ENCODE assay signal across 19 cellular contexts in genomic region chr17:81524865-81525159, GRCh38. TPM values are rescaled to one million over a fixed set of nuclear protein-coding genes. Genes with fewer than 3 reads are reported as not detected.
A peak's percentile ranks its signal among the peaks of the same experiment; 100 is the strongest.
DNase-seq lines count a peak whose midpoint lies in the region; ATAC-seq and TF ChIP-seq lines count a peak whose summit lies in the region.
"Had no signal": no experiment of that assay in that cellular context is flagged by ENCODE, and none has a peak within 500 bp of the region (broad histone marks: within the 10 kb centered on the region; RNA-seq: fewer than 3 reads in every experiment).

No MANE protein-coding gene starts in this region.

- intact Hi-C loops in Right ventricle myocardium inferior (cut with DNase I) (no loop called here), Caco-2 (cut with micrococcal nuclease; ENCODE audit: unreplicated experiment) (no loop called here)

- no peaks in the 10 kb centered on the region for H3K9me3 Mint-ChIP-seq in Caco-2 (ENCODE audit: unreplicated experiment)
- no peaks in the 10 kb centered on the region for H3K9me3 Mint-ChIP-seq in neural progenitor cell
- no peaks in the 10 kb centered on the region for H3K9me3 Mint-ChIP-seq in chondrocyte (ENCODE audit: low read depth)
- H3K9me3 Mint-ChIP-seq: CD4-positive, alpha-beta memory T cell; HFFc6 had no signal

- H3K9me3 ChIP-seq in right atrium auricular region (no peaks in the 10 kb centered on the region), Caco-2 (no peaks in the 10 kb centered on the region), neural progenitor cell (ENCODE audit: low read depth) (no peaks in the 10 kb centered on the region)
- H3K9me3 ChIP-seq: A549, HAP-1 had no signal

- POLR2A ChIA-PET in Caco-2 (lab: Charles Lee): no interaction called here

- TF ChIP-seq CTCF in right atrium auricular region (IDR thresholded peaks at IDR 0.05) (no peak), Caco-2 (IDR thresholded peaks at IDR 0.05; ENCODE audit: insufficient read depth in 1 of 2, low read depth in 1 of 2, low read length in 1 of 2, severe bottlenecking in 1 of 2, unreplicated experiment in 1 of 2) (no peak), neural progenitor cell (IDR thresholded peaks at IDR 0.05) (no peak), chondrocyte (IDR thresholded peaks at IDR 0.05) (no peak)

- H3F3A ChIP-seq in neural progenitor cell (ENCODE audit: low read depth): peaks cover 4% of the 10 kb centered on the region

- H3K4me3 ChIP-seq in right atrium auricular region (no peak overlapping the region), Caco-2 (ENCODE audit: low read depth, low read length) (no peak overlapping the region), neural progenitor cell (no peak overlapping the region)
- H3K4me3 ChIP-seq: A549, HAP-1 had no signal

- H3K9ac ChIP-seq in neural progenitor cell: no peak overlapping the region

- CTCF ChIA-PET in Caco-2 (lab: Charles Lee): no interaction called here

- H3K36me3 Mint-ChIP-seq in Caco-2 (ENCODE audit: insufficient read depth, unreplicated experiment) (peaks cover 35% of the 10 kb centered on the region), neural progenitor cell (no peaks in the 10 kb centered on the region), chondrocyte (ENCODE audit: low read depth) (no peaks in the 10 kb centered on the region)
- H3K36me3 Mint-ChIP-seq: CD4-positive, alpha-beta memory T cell had no signal

- H3K27me3 Mint-ChIP-seq in Caco-2 (ENCODE audit: insufficient read depth, unreplicated experiment): no peaks in the 10 kb centered on the region
- peaks cover 15% of the 10 kb centered on the region for H3K27me3 Mint-ChIP-seq in neural progenitor cell (ENCODE audit: insufficient read depth, low read depth)
- no peaks in the 10 kb centered on the region for H3K27me3 Mint-ChIP-seq in chondrocyte (ENCODE audit: low read depth)

- H3K79me2 ChIP-seq in neural progenitor cell (ENCODE audit: low read depth): no peaks in the 10 kb centered on the region

- DNase-seq in Right ventricle myocardium inferior (ENCODE audit: missing footprints): peak; percentile 59
- no peak for DNase-seq in right atrium auricular region (ENCODE audit: low spot score)
- no peak for DNase-seq in Caco-2
- no peak for DNase-seq in neural progenitor cell (ENCODE audit: low spot score)
- DNase-seq in NCI-H2081 (lab: John Stamatoyannopoulos, UW): no peak
- DNase-seq in NCI-H526 (lab: John Stamatoyannopoulos, UW): no peak
- DNase-seq in chondrocyte (ENCODE audit: low spot score): no peak
- DNase-seq: 8988T, ACHN, AML-193, C1 segment of cervical spinal cord, COR-L47, DMS153, DND-41, GOT3, HFFc6 had no signal

- BruUV-seq in Caco-2 (replicated peaks; lab: Mats Ljungman, UMichigan): no TSS peak

- H3K36me3 ChIP-seq in right atrium auricular region (no peaks in the 10 kb centered on the region), Caco-2 (ENCODE audit: control insufficient read depth, insufficient read depth, low read length) (no peaks in the 10 kb centered on the region), neural progenitor cell (no peaks in the 10 kb centered on the region)
- H3K36me3 ChIP-seq: HAP-1 had no signal

- no peak overlapping the region for H3K27ac ChIP-seq in right atrium auricular region
- no peak overlapping the region for H3K27ac ChIP-seq in neural progenitor cell
- H3K27ac ChIP-seq: A549 had no signal

- no peak overlapping the region for H2AFZ ChIP-seq in neural progenitor cell (replicated peaks)

- H3K4me3 Mint-ChIP-seq in Caco-2 (ENCODE audit: unreplicated experiment): no peak overlapping the region
- H3K4me3 Mint-ChIP-seq in neural progenitor cell: no peak overlapping the region
- H3K4me3 Mint-ChIP-seq in chondrocyte (ENCODE audit: unreplicated experiment): no peak overlapping the region
- H3K4me3 Mint-ChIP-seq: CD4-positive, alpha-beta memory T cell; HFFc6 had no signal

- peaks cover 0 to 17% of the 10 kb centered on the region in 2 donors for H3K4me1 ChIP-seq in right atrium auricular region
- peaks cover 20% of the 10 kb centered on the region for H3K4me1 ChIP-seq in Caco-2
- peaks cover 12% of the 10 kb centered on the region for H3K4me1 ChIP-seq in neural progenitor cell
- H3K4me1 ChIP-seq: HAP-1 had no signal

- H3K27ac Mint-ChIP-seq in Caco-2 (ENCODE audit: unreplicated experiment) (peak overlapping the region; percentile 11), neural progenitor cell (peak overlapping the region; percentile 66), chondrocyte (ENCODE audit: unreplicated experiment) (no peak overlapping the region)
- H3K27ac Mint-ChIP-seq: CD4-positive, alpha-beta memory T cell; HFFc6 had no signal

- no peak overlapping the region for H3K4me2 ChIP-seq in neural progenitor cell
- H3K4me2 ChIP-seq: A549 had no signal

- H4K20me1 ChIP-seq in neural progenitor cell (ENCODE audit: low read depth): peaks cover 10% of the 10 kb centered on the region

- H3K4me1 Mint-ChIP-seq in Caco-2 (ENCODE audit: low read depth, unreplicated experiment) (peaks cover 7% of the 10 kb centered on the region), neural progenitor cell (peaks cover 19% of the 10 kb centered on the region), chondrocyte (ENCODE audit: low read depth) (peaks cover 15% of the 10 kb centered on the region)

- no peaks in the 10 kb centered on the region for H3K27me3 ChIP-seq in right atrium auricular region
- no peaks in the 10 kb centered on the region for H3K27me3 ChIP-seq in Caco-2 (replicated peaks; ENCODE audit: control insufficient read depth, insufficient read depth, low read length)
- H3K27me3 ChIP-seq in neural progenitor cell: peaks cover 36% of the 10 kb centered on the region

- no peak for ATAC-seq in Right ventricle myocardium inferior

RNA-seq across cellular contexts. Expression of gene FSCN2, which starts 3.4 kb away (rescaled TPM):
- total RNA-seq in Right ventricle myocardium inferior (0.19 TPM), right atrium auricular region (under 1 TPM; 0.63 to 0.74 TPM), Caco-2 (2022) (2.1 and 2.9 TPM in 2 replicates), neural progenitor cell (ENCODE audit: low replicate concordance) (0.28 TPM in 1 of 2 replicates, not detected in the other), chondrocyte (4.1 to 6.1 TPM (median 5.3 TPM) in 3 replicates)

RNA-seq across cellular contexts. Expression of gene ACTG1, which starts 12.2 kb away (rescaled TPM):
- total RNA-seq in Right ventricle myocardium inferior: 468 TPM
- 1,000 to 10,000 TPM; 1,076 to 1,610 TPM for total RNA-seq in right atrium auricular region
- total RNA-seq in Caco-2 (2022): 1,436 and 1,933 TPM in 2 replicates
- total RNA-seq in neural progenitor cell (ENCODE audit: low replicate concordance): 1,228 and 2,405 TPM in 2 replicates
- 3,639 to 4,575 TPM (median 4,567 TPM) in 3 replicates for total RNA-seq in chondrocyte

RNA-seq across cellular contexts. Expression of gene FAAP100, which starts 27.3 kb away (rescaled TPM):
- 14.8 TPM for total RNA-seq in Right ventricle myocardium inferior
- total RNA-seq in right atrium auricular region: 10 to 100 TPM; 12.8 to 13.7 TPM
- 38.5 and 42.2 TPM in 2 replicates for total RNA-seq in Caco-2 (2022)
- total RNA-seq in neural progenitor cell (ENCODE audit: low replicate concordance): 9.7 and 36.5 TPM in 2 replicates
- total RNA-seq in chondrocyte: 39.8 to 62.7 TPM (median 43.1 TPM) in 3 replicates
